In genomic region chr2:158189526-158189925, GRCh38 we compare ENCODE assay signal across 13 cellular contexts.
DNase-seq lines count a peak whose midpoint lies in the region; ATAC-seq, FAIRE-seq and TF ChIP-seq lines count a peak whose summit lies in the region.
"Had no signal": no experiment of that assay in that cellular context is flagged by ENCODE, and none has a peak within 500 bp of the region (broad histone marks: within the 10 kb centered on the region; RNA-seq: fewer than 3 reads in every experiment).

No MANE protein-coding gene starts in this region.

- H3K4me1 Mint-ChIP-seq in CD14-positive monocyte = peaks cover 4% of the 10 kb centered on the region
- H3K4me1 Mint-ChIP-seq in activated naive CD4-positive, alpha-beta T cell treated with anti-CD3 and anti-CD28 coated beads, Interleukin-2, amount 10 ng/mL, durations not matched to agents 7 days and 5 days = peaks cover 31% of the 10 kb centered on the region

- CTCF ChIA-PET in activated naive CD4-positive, alpha-beta T cell treated with anti-CD3 and anti-CD28 coated beads, Interleukin-2, amount 10 ng/mL, durations not matched to agents 7 days and 5 days (lab: Charles Lee) = interaction anchor here (0.6 kb wide), 1 partner anchor 150 kb away, joined by 3 read pairs; no protein-coding TSS in a partner anchor

- no peaks in the 10 kb centered on the region for H3K36me3 ChIP-seq in bronchial epithelial cell (ENCODE audit: control insufficient read depth, insufficient read depth, low read length)
- H3K36me3 ChIP-seq: thyroid gland had no signal

- no peaks in the 10 kb centered on the region for H3K36me3 Mint-ChIP-seq in CD14-positive monocyte
- H3K36me3 Mint-ChIP-seq in activated naive CD4-positive, alpha-beta T cell treated with anti-CD3 and anti-CD28 coated beads, Interleukin-2, amount 10 ng/mL, durations not matched to agents 7 days and 5 days = no peaks in the 10 kb centered on the region

- no peak overlapping the region for H3K4me3 ChIP-seq in bronchial epithelial cell (ENCODE audit: low read depth, low read length)
- H3K4me3 ChIP-seq: thyroid gland had no signal

- peak; percentile 74 for FAIRE-seq in GM18507 (lab: Jason Lieb, UNC)
- FAIRE-seq in bronchial epithelial cell (lab: Jason Lieb, UNC) = no peak
- FAIRE-seq: TTC549 had no signal

- intact Hi-C loops in CD14-positive monocyte (cut with micrococcal nuclease) = no loop called here

- DNase-seq in GM18507 (ENCODE audit: extremely low spot score, insufficient read length, low read depth) = no peak
- peak; percentile 9 for DNase-seq in bronchial epithelial cell (ENCODE audit: low read depth)
- DNase-seq in glomerular visceral epithelial cell (ENCODE audit: extremely low spot score) = no peak
- DNase-seq in CD14-positive monocyte (ENCODE audit: low spot score) = no peak
- DNase-seq in central memory CD4-positive, alpha-beta T cell = no peak
- DNase-seq in activated naive CD4-positive, alpha-beta T cell treated with anti-CD3 and anti-CD28 coated beads, Interleukin-2, amount 10 ng/mL, durations not matched to agents 7 days and 5 days = no peak
- DNase-seq: activated naive CD4-positive, alpha-beta T cell treated with Interleukin-2 at 50 U/mL for 16 hours; effector CD8-positive, alpha-beta T cell; nephron progenitor cell; thyroid gland had no signal

- H3K27me3 ChIP-seq in bronchial epithelial cell (ENCODE audit: control insufficient read depth, insufficient read depth, low read length) = peaks cover 3% of the 10 kb centered on the region
- H3K27me3 ChIP-seq: thyroid gland had no signal

- H3K27me3 Mint-ChIP-seq in CD14-positive monocyte (ENCODE audit: low read depth in 3 of 3) = peaks cover 0 to 3% (median 0%) of the 10 kb centered on the region in 3 donors
- peaks cover 15% of the 10 kb centered on the region for H3K27me3 Mint-ChIP-seq in activated naive CD4-positive, alpha-beta T cell treated with anti-CD3 and anti-CD28 coated beads, Interleukin-2, amount 10 ng/mL, durations not matched to agents 7 days and 5 days

- H3K27ac Mint-ChIP-seq in CD14-positive monocyte = no peak overlapping the region
- no peak overlapping the region for H3K27ac Mint-ChIP-seq in activated naive CD4-positive, alpha-beta T cell treated with anti-CD3 and anti-CD28 coated beads, Interleukin-2, amount 10 ng/mL, durations not matched to agents 7 days and 5 days
- H3K27ac Mint-ChIP-seq: nephron progenitor cell had no signal

- TF ChIP-seq CTCF in bronchial epithelial cell (IDR thresholded peaks at IDR 0.05; ENCODE audit: insufficient read depth, low read length, severe bottlenecking) (no peak), CD14-positive monocyte (IDR thresholded peaks at IDR 0.05) (no peak)

- H3K9me3 Mint-ChIP-seq in CD14-positive monocyte = no peaks in the 10 kb centered on the region
- H3K9me3 Mint-ChIP-seq in activated naive CD4-positive, alpha-beta T cell treated with anti-CD3 and anti-CD28 coated beads, Interleukin-2, amount 10 ng/mL, durations not matched to agents 7 days and 5 days = no peaks in the 10 kb centered on the region
- H3K9me3 Mint-ChIP-seq: nephron progenitor cell had no signal

- no peak overlapping the region for H3K4me3 Mint-ChIP-seq in CD14-positive monocyte
- no peak overlapping the region for H3K4me3 Mint-ChIP-seq in activated naive CD4-positive, alpha-beta T cell treated with anti-CD3 and anti-CD28 coated beads, Interleukin-2, amount 10 ng/mL, durations not matched to agents 7 days and 5 days
- H3K4me3 Mint-ChIP-seq: nephron progenitor cell had no signal

- ATAC-seq in GM21447 (IDR thresholded peaks at IDR 0.05; ENCODE audit: unreplicated experiment) (peak; percentile 69), HG03280 (IDR thresholded peaks at IDR 0.05; ENCODE audit: unreplicated experiment) (peak; percentile 67)
